ENCODE assay signal across 2 cellular contexts in genomic region chr7:150579979-150580614, GRCh38. TPM values are rescaled to one million over a fixed set of nuclear protein-coding genes. Genes with fewer than 3 reads are reported as not detected.
"Had no signal": no experiment of that assay in that cellular context is flagged by ENCODE, and none has a peak within 500 bp of the region (broad histone marks: within the 10 kb centered on the region; RNA-seq: fewer than 3 reads in every experiment).

No MANE protein-coding gene starts in this region.

RNA-seq across cellular contexts. Expression of gene GIMAP4, which starts 12.9 kb away (rescaled TPM):
- total RNA-seq: myocyte, SK-MEL-5 had no signal

RNA-seq across cellular contexts. Expression of gene GIMAP6, which starts 52.1 kb away (rescaled TPM):
- total RNA-seq: myocyte, SK-MEL-5 had no signal
